ENCODE assay signal across 22 cellular contexts in genomic region chr14:80278293-80279037, GRCh38.
DNase-seq lines count a peak whose midpoint lies in the region; ATAC-seq and TF ChIP-seq lines count a peak whose summit lies in the region.
"Had no signal": no experiment of that assay in that cellular context is flagged by ENCODE, and none has a peak within 500 bp of the region (broad histone marks: within the 10 kb centered on the region; RNA-seq: fewer than 3 reads in every experiment).

No MANE protein-coding gene starts in this region.

- no peak overlapping the region for H3K4me3 ChIP-seq in DND-41 (ENCODE audit: low read depth in 1 of 2, low read length in 2 of 2)
- H3K4me3 ChIP-seq: ascending aorta, coronary artery, lower lobe of right lung, MG63, psoas muscle, uterus had no signal

- no peak overlapping the region for H3K4me2 ChIP-seq in DND-41 (ENCODE audit: insufficient read depth, low read length)

- no peak for TF ChIP-seq CTCF in DND-41 (IDR thresholded peaks at IDR 0.05; ENCODE audit: borderline replicate concordance, extremely low read depth, low read length, poor library complexity, severe bottlenecking)

- H3K4me1 ChIP-seq in DND-41 (ENCODE audit: insufficient read depth, low read length), result no peaks in the 10 kb centered on the region
- H3K4me1 ChIP-seq: ascending aorta, lower lobe of right lung, psoas muscle, uterus had no signal

- CTCF ChIA-PET in HEK293T (lab: Yijun Ruan, JAX), result no interaction called here

- DNase-seq in DND-41 (no peak), dermis blood vessel endothelial cell (peak; percentile 1), left cardiac atrium (peak; percentile 44), renal cortical epithelial cell (ENCODE audit: low read depth) (peak; percentile 80), HEK293T (ENCODE audit: extremely low spot score) (no peak)
- DNase-seq: activated CD8-positive, alpha-beta memory T cell treated with anti-CD3 and anti-CD28 coated beads, Interleukin-2, amount 50 U/mL, for 4 hours; erythroblast; lower lobe of right lung; MG63; naive thymus-derived CD8-positive, alpha-beta T cell; NCI-H187; NCI-H510A; SHP77 treated with DMSO at 0.1 percent for 48 hours; stimulated activated CD4-positive, alpha-beta T cell treated with anti-CD3 and anti-CD28 coated beads, Interleukin-15, amount 100 ng/mL, for 24 hours; uterus had no signal

- intact Hi-C loops in left cardiac atrium (cut with DNase I), result no loop called here

- no peaks in the 10 kb centered on the region for H3K9me3 ChIP-seq in DND-41 (ENCODE audit: insufficient read depth, low read length, severe bottlenecking)
- H3K9me3 ChIP-seq: ascending aorta, lower lobe of right lung, MG63, psoas muscle, uterus had no signal

- 0 out of 2 replicates have a peak overlapping the region, but pooled peaks have one; percentile 54 for H2AFZ ChIP-seq in DND-41 (ENCODE audit: low read depth, low read length)

- no peak overlapping the region for H3K9ac ChIP-seq in DND-41 (ENCODE audit: low read depth, low read length)

- no peaks in the 10 kb centered on the region for H3K27me3 ChIP-seq in DND-41 (ENCODE audit: insufficient read depth, low read length, poor library complexity)
- H3K27me3 ChIP-seq: ascending aorta, MG63, uterus had no signal

- H3K27ac ChIP-seq in DND-41 (ENCODE audit: low read length), result no peak overlapping the region
- H3K27ac ChIP-seq: lower lobe of right lung, psoas muscle, uterus had no signal

- POLR2A ChIA-PET in HEK293T (lab: Yijun Ruan, JAX), result no interaction called here

- H3K36me3 ChIP-seq in DND-41 (ENCODE audit: insufficient read depth, low read length), result no peaks in the 10 kb centered on the region
- H3K36me3 ChIP-seq: ascending aorta, lower lobe of right lung, MG63, uterus had no signal

- H4K20me1 ChIP-seq in DND-41 (ENCODE audit: insufficient read depth, low read length), result no peaks in the 10 kb centered on the region

- no peaks in the 10 kb centered on the region for H3K79me2 ChIP-seq in DND-41 (ENCODE audit: insufficient read depth, low read length)

- ATAC-seq in DND-41 (ENCODE audit: insufficient read depth, low read depth) (no peak), left cardiac atrium (peak; percentile 59 to 72), HG02981 (IDR thresholded peaks at IDR 0.05; ENCODE audit: unreplicated experiment) (no peak), HG02642 (IDR thresholded peaks at IDR 0.05; ENCODE audit: poor library complexity, unreplicated experiment) (no peak), HG03135 (IDR thresholded peaks at IDR 0.05; ENCODE audit: unreplicated experiment) (no peak)
- ATAC-seq: activated CD4-positive, CD25-positive, alpha-beta regulatory T cell treated with anti-CD3 and anti-CD28 coated beads, Interleukin-2, amount 50 U/mL, for 24 hours; lower lobe of right lung; naive thymus-derived CD8-positive, alpha-beta T cell had no signal

TF ChIP-seq in HEK293T, 16 proteins besides CTCF, POLR2A, EP300 and RAD21:
- no peak for TF ChIP-seq HDGF (IDR thresholded peaks at IDR 0.05; ENCODE audit: borderline replicate concordance)
- no peak for TF ChIP-seq NFRKB (IDR thresholded peaks at IDR 0.05)
- no peak for TF ChIP-seq SUZ12 (IDR thresholded peaks at IDR 0.05)
- no peak for TF ChIP-seq ZNF384 (IDR thresholded peaks at IDR 0.05)
- TF ChIP-seq FOXA1 (IDR thresholded peaks at IDR 0.05), result no peak
- no peak for TF ChIP-seq FOXM1 (IDR thresholded peaks at IDR 0.05; ENCODE audit: borderline replicate concordance)

Comparison
In these comparisons a context has a peak if more than half of its experiments do, and no peak if none do; other contexts are left out.
1. ATAC-seq: peak in left cardiac atrium (2 of 2); none in DND-41 (single experiment), HG02981 (single experiment), HG02642 (single experiment) and HG03135 (single experiment).
2. DNase-seq: peak in dermis blood vessel endothelial cell (single experiment), left cardiac atrium (single experiment) and renal cortical epithelial cell (single experiment); none in DND-41 (single experiment) and HEK293T (single experiment).